Comparison of ENCODE assay signal across 7 cellular contexts in the genomic region with DNA sequence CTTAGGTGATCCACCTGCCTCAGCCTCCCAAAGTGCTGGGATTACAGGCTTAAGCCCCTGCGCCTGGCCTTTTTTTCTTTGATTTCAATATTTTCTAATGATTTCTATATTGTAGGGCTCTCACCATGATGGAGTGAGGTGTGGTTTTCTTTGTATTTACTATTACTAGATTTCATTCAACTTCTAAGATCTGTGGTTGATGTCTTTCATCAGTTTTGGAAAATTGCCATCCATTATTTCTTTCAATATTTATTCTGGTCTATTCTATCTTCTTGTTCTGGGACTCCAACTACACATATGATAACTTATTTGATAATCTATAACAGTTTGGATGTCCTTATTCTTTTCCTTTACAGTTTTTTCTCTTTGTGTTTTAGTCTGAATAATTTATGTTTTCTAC.
"Had no signal": no experiment of that assay in that cellular context is flagged by ENCODE, and none has a peak within 500 bp of the region (broad histone marks: within the 10 kb centered on the region; RNA-seq: fewer than 3 reads in every experiment).

No MANE protein-coding gene starts in this region.

- ATAC-seq: GM12878 had no signal

- H3K4me3 ChIP-seq: GM12878 had no signal

- DNase-seq: GDM1, GF-D8 had no signal

- FAIRE-seq: GM12878, GM12891, GM12892, GM18507, GM19239 had no signal
